Comparison of ENCODE assay signal across 7 cellular contexts in genomic region chr2:200509608-200510433, GRCh38.
DNase-seq lines count a peak whose midpoint lies in the region; ATAC-seq and TF ChIP-seq lines count a peak whose summit lies in the region.

Gene KCTD18 (minus strand): TSS chr2:200510068. CDS start chr2:200507016, 3,052 bp downstream.

- DNase-seq in NCI-H187 treated with DMSO at 0.1 percent for 48 hours (lab: John Stamatoyannopoulos, UW): peak; percentile 7
- DNase-seq in T1000 (lab: John Stamatoyannopoulos, UW): peak; percentile 81
- DNase-seq in astrocyte of the hippocampus (ENCODE audit: low read depth, low spot score): peak; percentile 96
- peak; percentile 85 to 87 for DNase-seq in hippocampal formation (lab: John Stamatoyannopoulos, UW)
- peak; percentile 43 for DNase-seq in retinal pigment epithelial cell (ENCODE audit: low read depth)

- peak within 1 kb of the TSS; percentile 77 for H3K4me3 ChIP-seq in retinal pigment epithelial cell (ENCODE audit: low read length)

- ATAC-seq in GM18508 (IDR thresholded peaks at IDR 0.05; ENCODE audit: insufficient read depth, unreplicated experiment) (peak; percentile 92), HG02970 (IDR thresholded peaks at IDR 0.05; ENCODE audit: low FRiP score, unreplicated experiment) (peak; percentile 97)

- peak; percentile 70 for TF ChIP-seq CTCF in retinal pigment epithelial cell (conservative IDR thresholded peaks at IDR 0.05; ENCODE audit: low read depth, low read length)

Comparison
In these comparisons a context has a peak if more than half of its experiments do, and no peak if none do; other contexts are left out.
1. Peak in every context shown above with its lines: DNase-seq, ATAC-seq and H3K4me3 ChIP-seq.
2. DNase-seq: peak in every context shown above with its lines; median percentile 96 in astrocyte of the hippocampus; 86 in hippocampal formation; 81 in T1000; 43 in retinal pigment epithelial cell; 7 in NCI-H187 treated with DMSO at 0.1 percent for 48 hours.